20 cellular contexts compared by ENCODE assay signal in the genomic region with DNA sequence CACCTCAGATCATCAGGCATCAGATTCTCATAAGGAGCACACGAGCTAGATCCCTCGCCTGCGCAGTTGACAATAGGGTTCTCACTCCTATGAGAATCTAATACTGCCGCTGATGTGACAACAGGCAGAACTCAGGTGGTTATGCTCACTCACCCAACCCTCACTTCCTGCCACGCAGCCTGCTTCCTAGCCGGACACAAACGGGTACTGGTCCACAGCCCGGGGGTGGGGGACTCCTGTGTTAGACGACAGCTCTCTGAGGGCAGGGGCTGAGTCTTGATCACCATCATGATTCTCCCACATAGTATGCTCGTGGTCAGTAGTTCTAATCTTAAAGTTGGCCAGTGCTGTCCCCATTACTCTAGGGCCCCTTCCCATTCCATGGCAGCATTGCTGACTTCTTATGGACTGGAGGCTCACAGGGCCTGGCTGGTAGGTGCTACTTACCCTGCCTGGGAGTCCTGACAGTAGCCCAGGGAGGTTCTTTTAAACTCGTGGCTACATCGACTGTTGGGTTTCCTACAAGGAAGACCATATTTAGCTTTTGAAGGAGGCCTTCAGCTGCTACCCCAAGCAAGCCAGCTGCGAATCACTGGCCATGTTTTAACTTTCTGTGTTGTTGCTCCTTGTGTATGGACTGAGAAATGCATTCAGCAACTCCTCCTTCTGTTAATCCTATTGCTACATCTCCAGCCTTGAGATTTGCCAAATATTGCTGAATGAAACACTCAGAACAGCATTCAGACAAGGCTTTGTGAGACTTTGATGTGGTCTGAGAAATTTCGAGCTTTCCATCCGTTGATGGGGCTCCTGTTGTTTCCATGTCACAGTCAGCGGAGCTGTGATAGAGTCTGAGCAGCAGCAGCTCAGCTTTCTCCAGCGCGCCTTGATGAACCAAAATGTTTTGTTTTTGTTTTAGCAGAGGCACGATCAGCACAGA.
DNase-seq lines count a peak whose midpoint lies in the region; ATAC-seq lines count a peak whose summit lies in the region.
"Had no signal": no experiment of that assay in that cellular context is flagged by ENCODE, and none has a peak within 500 bp of the region (broad histone marks: within the 10 kb centered on the region; RNA-seq: fewer than 3 reads in every experiment).

No MANE protein-coding gene starts in this region.

- POLR2A ChIA-PET in naive thymus-derived CD8-positive, alpha-beta T cell (lab: Charles Lee): interaction anchor here (0.6 to 1.0 kb wide), 3 partner anchors 13 to 125 kb away, joined by 3 to 4 read pairs (median 3); no protein-coding TSS in a partner anchor

- H3K27me3 Mint-ChIP-seq in activated T-cell treated with anti-CD3 and anti-CD28 coated beads, Interleukin-2, amount 50 U/mL, for 72 hours (ENCODE audit: low read depth): no peaks in the 10 kb centered on the region
- no peaks in the 10 kb centered on the region for H3K27me3 Mint-ChIP-seq in activated naive CD8-positive, alpha-beta T cell
- no peaks in the 10 kb centered on the region for H3K27me3 Mint-ChIP-seq in naive thymus-derived CD8-positive, alpha-beta T cell
- H3K27me3 Mint-ChIP-seq: memory B cell, progenitor cell of endocrine pancreas had no signal

- H3K36me3 Mint-ChIP-seq in activated T-cell treated with anti-CD3 and anti-CD28 coated beads, Interleukin-2, amount 50 U/mL, for 72 hours (ENCODE audit: insufficient read depth in 2 of 2): peaks cover 0 to 3% of the 10 kb centered on the region in 2 donors
- H3K36me3 Mint-ChIP-seq in activated naive CD8-positive, alpha-beta T cell: peaks cover 12% of the 10 kb centered on the region
- H3K36me3 Mint-ChIP-seq in naive thymus-derived CD8-positive, alpha-beta T cell: peaks cover 0 to 4% (median 3%) of the 10 kb centered on the region in 3 donors

- peaks cover 23% of the 10 kb centered on the region for H3K4me1 Mint-ChIP-seq in activated T-cell treated with anti-CD3 and anti-CD28 coated beads, Interleukin-2, amount 50 U/mL, for 72 hours (ENCODE audit: low read depth)
- peaks cover 33% of the 10 kb centered on the region for H3K4me1 Mint-ChIP-seq in activated naive CD8-positive, alpha-beta T cell (ENCODE audit: low read depth)
- peaks cover 14 to 49% (median 41%) of the 10 kb centered on the region in 4 donors for H3K4me1 Mint-ChIP-seq in naive thymus-derived CD8-positive, alpha-beta T cell

- peaks cover 0 to 2% of the 10 kb centered on the region in 2 donors for H3K9me3 Mint-ChIP-seq in activated T-cell treated with anti-CD3 and anti-CD28 coated beads, Interleukin-2, amount 50 U/mL, for 72 hours
- H3K9me3 Mint-ChIP-seq in activated naive CD8-positive, alpha-beta T cell (ENCODE audit: low read depth): no peaks in the 10 kb centered on the region
- H3K9me3 Mint-ChIP-seq in naive thymus-derived CD8-positive, alpha-beta T cell: peaks cover 0 to 4% (median 0%) of the 10 kb centered on the region in 9 donors
- H3K9me3 Mint-ChIP-seq: memory B cell, nephron progenitor cell had no signal

- no peak overlapping the region for H3K27ac Mint-ChIP-seq in activated T-cell treated with anti-CD3 and anti-CD28 coated beads, Interleukin-2, amount 50 U/mL, for 72 hours
- H3K27ac Mint-ChIP-seq in activated naive CD8-positive, alpha-beta T cell: no peak overlapping the region
- peak overlapping the region; percentile 11 to 87 (median 74) for H3K27ac Mint-ChIP-seq in naive thymus-derived CD8-positive, alpha-beta T cell
- H3K27ac Mint-ChIP-seq: memory B cell, progenitor cell of endocrine pancreas had no signal

- peak; percentile 7 to 12 for DNase-seq in activated T-cell treated with anti-CD3 and anti-CD28 coated beads, Interleukin-2, amount 50 U/mL, for 72 hours
- DNase-seq in activated T-cell treated with anti-CD3 and anti-CD28 coated beads, Interleukin-2, amount 50 U/mL, for 1 hour: no peak
- DNase-seq in GM03348 (ENCODE audit: low spot score) (peak; percentile 36), NCI-H82 (lab: John Stamatoyannopoulos, UW) (no peak), NCI-H345 (lab: John Stamatoyannopoulos, UW) (no peak)
- DNase-seq in naive thymus-derived CD8-positive, alpha-beta T cell: peak in 5 of 10 donors; percentile 7 to 50 (median 19)
- DNase-seq: ACHN, anterior cingulate cortex, caudate nucleus, gastrocnemius medialis, NCI-H146, NCI-H2171 treated with DMSO at 0.1 percent for 48 hours, NCI-H748 treated with DMSO at 0.1 percent for 48 hours, nephron progenitor cell had no signal

- peak; percentile 57 to 67 for ATAC-seq in activated T-cell treated with anti-CD3 and anti-CD28 coated beads, Interleukin-2, amount 50 U/mL, for 72 hours (replicated peaks in 1 of 2)
- ATAC-seq in naive thymus-derived CD8-positive, alpha-beta T cell: peak; percentile 71 to 88
- ATAC-seq in HG02678 (IDR thresholded peaks at IDR 0.05; ENCODE audit: unreplicated experiment): no peak
- ATAC-seq: gastrocnemius medialis, HCT116, HepG2 had no signal

- peak overlapping the region in 1 of 2 donors; percentile 19 for H3K4me3 Mint-ChIP-seq in activated T-cell treated with anti-CD3 and anti-CD28 coated beads, Interleukin-2, amount 50 U/mL, for 72 hours
- peak overlapping the region; percentile 63 for H3K4me3 Mint-ChIP-seq in activated naive CD8-positive, alpha-beta T cell
- peak overlapping the region; percentile 8 to 80 (median 54) for H3K4me3 Mint-ChIP-seq in naive thymus-derived CD8-positive, alpha-beta T cell
- H3K4me3 Mint-ChIP-seq: memory B cell, nephron progenitor cell had no signal

Comparison
In these comparisons a context has a peak if more than half of its experiments do, and no peak if none do; other contexts are left out.
1. DNase-seq: peak in activated T-cell treated with anti-CD3 and anti-CD28 coated beads, Interleukin-2, amount 50 U/mL, for 72 hours (2 of 2) and GM03348 (single experiment); none in activated T-cell treated with anti-CD3 and anti-CD28 coated beads, Interleukin-2, amount 50 U/mL, for 1 hour (single experiment), NCI-H82 (single experiment) and NCI-H345 (single experiment).
2. H3K27ac Mint-ChIP-seq: peak in naive thymus-derived CD8-positive, alpha-beta T cell (10 of 10); none in activated T-cell treated with anti-CD3 and anti-CD28 coated beads, Interleukin-2, amount 50 U/mL, for 72 hours (single experiment) and activated naive CD8-positive, alpha-beta T cell (single experiment).